Comparison of ENCODE assay signal across 19 cellular contexts in the genomic region with DNA sequence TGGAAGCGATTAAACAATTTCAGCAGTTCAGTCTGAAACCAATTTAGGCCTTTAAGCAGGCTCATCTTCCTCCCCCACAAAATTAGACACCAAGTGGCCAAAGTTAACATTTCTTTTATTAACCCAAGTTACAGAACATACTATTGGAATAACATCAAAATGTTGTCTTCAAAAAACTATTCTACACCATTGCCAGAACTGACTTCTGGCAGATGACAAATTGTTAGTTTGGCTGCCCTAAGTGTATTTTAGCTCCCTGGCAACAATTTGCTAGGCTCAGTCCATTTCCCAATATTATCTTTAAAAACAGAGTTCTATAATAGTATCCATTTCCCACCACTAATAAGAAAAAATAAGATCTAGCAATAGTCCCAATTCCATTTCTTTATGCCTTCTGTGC.
"Had no signal": no experiment of that assay in that cellular context is flagged by ENCODE, and none has a peak within 500 bp of the region (broad histone marks: within the 10 kb centered on the region; RNA-seq: fewer than 3 reads in every experiment).

No MANE protein-coding gene starts in this region.

- H3K27me3 Mint-ChIP-seq: type B pancreatic cell had no signal

- H3K27ac Mint-ChIP-seq: activated CD4-positive, alpha-beta T cell treated with anti-CD3 and anti-CD28 coated beads, Interleukin-2, amount 10 ng/mL, durations not matched to agents 24 days and 14 days; activated CD8-positive, alpha-beta T cell treated with anti-CD3 and anti-CD28 coated beads, Interleukin-2, amount 10 ng/mL, durations not matched to agents 7 days and 5 days; activated naive CD8-positive, alpha-beta T cell; activated T-cell treated with anti-CD3 and anti-CD28 coated beads, Interleukin-2, amount 50 U/mL, for 72 hours; immature natural killer cell; mesothelial cell of epicardium; stimulated activated memory B cell treated with anti-CD40 and anti-IgM and Interleukin-4, amounts not matched to agents 10 μg/mL and 1 μg/mL and 100 μg/mL, for 72 hours; T-helper 2 cell treated with Interferon-gamma antibody and Interleukin-4, amounts not matched to agents 5 μg/mL and 100 μg/mL, for 36 hours; type B pancreatic cell had no signal

- H3K4me3 Mint-ChIP-seq: activated CD4-positive, alpha-beta T cell treated with anti-CD3 and anti-CD28 coated beads, Interleukin-2, amount 10 ng/mL, durations not matched to agents 24 days and 14 days; activated CD8-positive, alpha-beta T cell treated with anti-CD3 and anti-CD28 coated beads, Interleukin-2, amount 10 ng/mL, durations not matched to agents 7 days and 5 days; activated naive CD8-positive, alpha-beta T cell; activated T-cell treated with anti-CD3 and anti-CD28 coated beads, Interleukin-2, amount 50 U/mL, for 72 hours; immature natural killer cell; mesothelial cell of epicardium; stimulated activated memory B cell treated with anti-CD40 and anti-IgM and Interleukin-4, amounts not matched to agents 10 μg/mL and 1 μg/mL and 100 μg/mL, for 72 hours; T-helper 2 cell treated with Interferon-gamma antibody and Interleukin-4, amounts not matched to agents 5 μg/mL and 100 μg/mL, for 36 hours; type B pancreatic cell had no signal

- H3K27me3 ChIP-seq: breast epithelium, pancreas, SJCRH30 had no signal

- DNase-seq: activated CD4-positive, alpha-beta T cell treated with anti-CD3 and anti-CD28 coated beads, Interleukin-2, amount 10 ng/mL, durations not matched to agents 24 days and 14 days; activated CD4-positive, CD25-positive, alpha-beta regulatory T cell; activated CD8-positive, alpha-beta memory T cell treated with anti-CD3 and anti-CD28 coated beads, Interleukin-2, amount 50 U/mL, for 4 hours; activated CD8-positive, alpha-beta T cell treated with anti-CD3 and anti-CD28 coated beads, Interleukin-2, amount 10 ng/mL, durations not matched to agents 7 days and 5 days; activated gamma-delta T cell; activated T-cell treated with anti-CD3 and anti-CD28 coated beads, Interleukin-2, amount 50 U/mL, for 72 hours; dorsolateral prefrontal cortex; erythroblast; immature natural killer cell; pancreas; SJCRH30; stimulated activated CD4-positive, alpha-beta T cell treated with anti-CD3 and anti-CD28 coated beads, Interleukin-2, amount 100 ng/mL, for 48 hours had no signal

- ATAC-seq: activated CD8-positive, alpha-beta T cell treated with anti-CD3 and anti-CD28 coated beads, Interleukin-2, amount 10 ng/mL, durations not matched to agents 7 days and 5 days; activated T-cell treated with anti-CD3 and anti-CD28 coated beads, Interleukin-2, amount 50 U/mL, for 72 hours; pancreas; stimulated activated memory B cell treated with anti-CD40 and anti-IgM and Interleukin-4, amounts not matched to agents 10 μg/mL and 1 μg/mL and 100 μg/mL, for 72 hours had no signal

- H3K36me3 Mint-ChIP-seq: activated naive CD8-positive, alpha-beta T cell; immature natural killer cell; stimulated activated memory B cell treated with anti-CD40 and anti-IgM and Interleukin-4, amounts not matched to agents 10 μg/mL and 1 μg/mL and 100 μg/mL, for 72 hours had no signal

- H3K4me1 Mint-ChIP-seq: activated CD4-positive, alpha-beta T cell treated with anti-CD3 and anti-CD28 coated beads, Interleukin-2, amount 10 ng/mL, durations not matched to agents 24 days and 14 days; immature natural killer cell; stimulated activated memory B cell treated with anti-CD40 and anti-IgM and Interleukin-4, amounts not matched to agents 10 μg/mL and 1 μg/mL and 100 μg/mL, for 72 hours had no signal

- H3K27ac ChIP-seq: breast epithelium, dorsolateral prefrontal cortex, pancreas, SJCRH30 had no signal

- H3K9me3 ChIP-seq: breast epithelium, pancreas, SJCRH30 had no signal

- H3K9me3 Mint-ChIP-seq: activated CD4-positive, alpha-beta T cell treated with anti-CD3 and anti-CD28 coated beads, Interleukin-2, amount 10 ng/mL, durations not matched to agents 24 days and 14 days; immature natural killer cell; stimulated activated memory B cell treated with anti-CD40 and anti-IgM and Interleukin-4, amounts not matched to agents 10 μg/mL and 1 μg/mL and 100 μg/mL, for 72 hours; T-helper 2 cell treated with Interferon-gamma antibody and Interleukin-4, amounts not matched to agents 5 μg/mL and 100 μg/mL, for 36 hours; type B pancreatic cell had no signal

- H3K4me1 ChIP-seq: breast epithelium, pancreas, SJCRH30 had no signal

- H3K36me3 ChIP-seq: breast epithelium, pancreas, SJCRH30 had no signal

- H3K4me3 ChIP-seq: breast epithelium, dorsolateral prefrontal cortex, lung, pancreas, SJCRH30 had no signal
